1 cellular context compared by ENCODE assay signal in the genomic region with DNA sequence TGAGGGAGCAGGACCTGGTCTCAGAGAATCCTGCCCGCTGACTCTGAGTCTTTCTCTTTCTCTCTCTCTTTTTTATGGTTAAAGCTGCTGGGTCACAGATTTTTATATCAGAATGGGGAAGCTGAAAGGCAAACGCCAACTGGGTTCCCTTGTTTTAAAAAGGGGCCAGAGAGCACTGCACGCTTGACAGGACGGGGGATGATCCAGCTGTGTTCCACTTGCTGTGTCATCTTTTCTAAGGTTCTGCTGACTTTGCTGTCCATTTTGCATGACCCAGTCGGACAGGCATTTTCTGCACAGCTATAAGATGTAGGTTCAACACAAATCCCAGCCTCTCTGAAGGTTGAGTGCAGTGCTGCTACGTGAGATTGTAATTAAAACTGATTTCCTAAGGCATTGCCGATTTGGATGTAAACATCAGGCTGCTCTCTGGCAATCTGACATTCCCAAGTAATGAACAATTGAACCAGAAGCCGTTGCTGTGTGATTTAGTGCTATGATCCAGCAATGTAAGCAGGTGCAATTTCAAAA.
TF ChIP-seq lines count a peak whose summit lies in the region.

No MANE protein-coding gene starts in this region.

TF ChIP-seq in IMR-90, 13 proteins besides CTCF, POLR2A, EP300 and RAD21:
- peak; percentile 28; the same call in 1 of the 2 replicates for TF ChIP-seq MAFK (IDR thresholded peaks at IDR 0.05; ENCODE audit: low read depth, low read length)
- TF ChIP-seq, protein P1, sequence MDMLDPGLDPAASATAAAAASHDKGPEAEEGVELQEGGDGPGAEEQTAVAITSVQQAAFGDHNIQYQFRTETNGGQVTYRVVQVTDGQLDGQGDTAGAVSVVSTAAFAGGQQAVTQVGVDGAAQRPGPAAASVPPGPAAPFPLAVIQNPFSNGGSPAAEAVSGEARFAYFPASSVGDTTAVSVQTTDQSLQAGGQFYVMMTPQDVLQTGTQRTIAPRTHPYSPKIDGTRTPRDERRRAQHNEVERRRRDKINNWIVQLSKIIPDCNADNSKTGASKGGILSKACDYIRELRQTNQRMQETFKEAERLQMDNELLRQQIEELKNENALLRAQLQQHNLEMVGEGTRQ (IDR thresholded peaks at IDR 0.05; ENCODE audit: low read depth, low read length) = no peak
- no peak for TF ChIP-seq MXI1 (IDR thresholded peaks at IDR 0.05; ENCODE audit: borderline replicate concordance, low read depth, low read length)
- TF ChIP-seq NFE2L2 (IDR thresholded peaks at IDR 0.05; ENCODE audit: low read depth, low read length) = no peak
